Comparison of ENCODE assay signal across 8 cellular contexts in genomic region chr9:127904888-127905728, GRCh38. TPM values are rescaled to one million over a fixed set of nuclear protein-coding genes. Genes with fewer than 3 reads are reported as not detected.
DNase-seq lines count a peak whose midpoint lies in the region; ATAC-seq and TF ChIP-seq lines count a peak whose summit lies in the region.

No MANE protein-coding gene starts in this region.

- H3K4me1 ChIP-seq in OCI-LY3 (ENCODE audit: low read length) (peaks cover 78% of the 10 kb centered on the region), suprapubic skin (peaks cover 45% of the 10 kb centered on the region)

- H3K9me3 ChIP-seq in OCI-LY3 (ENCODE audit: insufficient read depth, low read length) (no peaks in the 10 kb centered on the region), suprapubic skin (no peaks in the 10 kb centered on the region)

- no peak for TF ChIP-seq EP300 in suprapubic skin (IDR thresholded peaks at IDR 0.05)

- TF ChIP-seq CTCF in OCI-LY3 (IDR thresholded peaks at IDR 0.05; ENCODE audit: low read depth, low read length) (no peak), suprapubic skin (IDR thresholded peaks at IDR 0.05) (peak in 1 of 2 donors; percentile 5)

- H3K27ac ChIP-seq in OCI-LY3 (ENCODE audit: low read length) (peak overlapping the region; percentile 78), suprapubic skin (peak overlapping the region; percentile 81)

- ATAC-seq in left colon: peak; percentile 79

- H4K20me1 ChIP-seq in OCI-LY3 (ENCODE audit: insufficient read depth, low read length): peaks cover 21% of the 10 kb centered on the region

- WGBS in suprapubic skin: 54% methylated on average over 7 of the region's 7 CpGs

- H2AFZ ChIP-seq in OCI-LY3 (ENCODE audit: low read depth, low read length): no peak overlapping the region

- no peaks in the 10 kb centered on the region for H3K27me3 ChIP-seq in OCI-LY3 (ENCODE audit: low read depth, low read length)
- H3K27me3 ChIP-seq in suprapubic skin: no peaks in the 10 kb centered on the region

- peak; percentile 41 for DNase-seq in activated T-helper 9 cell treated with anti-CD3 and anti-CD28 coated beads, Interleukin-2, amount 50 U/mL, for 16 hours (ENCODE audit: low read depth)
- DNase-seq in left colon: peak; percentile 72 to 86
- no peak for DNase-seq in suprapubic skin (ENCODE audit: low spot score in 2 of 2)
- DNase-seq in NCI-H146 (lab: John Stamatoyannopoulos, UW): no peak
- DNase-seq in DMS79 treated with DMSO at 0.1 percent for 48 hours (lab: John Stamatoyannopoulos, UW): no peak
- no peak for DNase-seq in HuH-7 (ENCODE audit: low spot score)
- DNase-seq in T1000 (lab: John Stamatoyannopoulos, UW): no peak

- peak overlapping the region; percentile 53 for H3K4me2 ChIP-seq in OCI-LY3 (ENCODE audit: low read length)

- H3K4me3 ChIP-seq in OCI-LY3 (ENCODE audit: low read length): no peak overlapping the region
- H3K4me3 ChIP-seq in suprapubic skin: peak overlapping the region; percentile 19

- no peak for TF ChIP-seq POLR2A in suprapubic skin (IDR thresholded peaks at IDR 0.05)

- intact Hi-C loops in left colon (cut with DNase I, micrococcal nuclease): no loop called here

- H3K79me2 ChIP-seq in OCI-LY3 (ENCODE audit: low read length): peaks cover 22% of the 10 kb centered on the region

- peak overlapping the region; percentile 12; the same call in 1 of the 2 replicates for H3K9ac ChIP-seq in OCI-LY3 (ENCODE audit: low read length)

- H3K36me3 ChIP-seq in OCI-LY3 (replicated peaks; ENCODE audit: low read depth, low read length) (peaks cover 28% of the 10 kb centered on the region), suprapubic skin (peaks cover 3% of the 10 kb centered on the region)

RNA-seq across cellular contexts. Expression of gene ST6GALNAC6, which starts 5.7 kb away (rescaled TPM):
- total RNA-seq in left colon: 100 to 1,000 TPM; 222 to 302 TPM
- 10 to 100 TPM; 41.6 to 50.5 (median 47.0) TPM for total RNA-seq in suprapubic skin

RNA-seq across cellular contexts. Expression of gene ST6GALNAC4, which starts 11.7 kb away (rescaled TPM):
- total RNA-seq in left colon (10 to 100 TPM; 37.5 to 46.9 TPM), suprapubic skin (10 to 100 TPM; 14.6 to 25.2 (median 20.2) TPM)

RNA-seq across cellular contexts. Expression of gene PIP5KL1, which starts 25.5 kb away (rescaled TPM):
- 1 to 10 TPM; 1.3 to 1.9 TPM for total RNA-seq in left colon
- total RNA-seq in suprapubic skin: 10 to 100 TPM in 1 of 4 donors, 1 to 10 TPM in 3; 5.8 to 14.7 (median 9.2) TPM

RNA-seq across cellular contexts. Expression of gene AK1, which starts 27.6 kb away (rescaled TPM):
- total RNA-seq in left colon (100 to 1,000 TPM; 114 to 141 TPM), suprapubic skin (10 to 100 TPM; 22.6 to 36.0 (median 26.0) TPM)

RNA-seq across cellular contexts. Expression of gene DPM2, which starts 32.5 kb away (rescaled TPM):
- total RNA-seq in left colon: 10 to 100 TPM; 25.1 to 28.6 TPM
- 10 to 100 TPM; 19.4 to 39.7 (median 30.6) TPM for total RNA-seq in suprapubic skin

Comparison
In these comparisons a context has a peak if more than half of its experiments do, and no peak if none do; other contexts are left out.
1. DNase-seq: peak in activated T-helper 9 cell treated with anti-CD3 and anti-CD28 coated beads, Interleukin-2, amount 50 U/mL, for 16 hours (single experiment) and left colon (2 of 2); none in suprapubic skin (0 of 2), NCI-H146 (single experiment), DMS79 treated with DMSO at 0.1 percent for 48 hours (single experiment), HuH-7 (single experiment) and T1000 (single experiment).
2. RNA of gene ST6GALNAC6, which starts 5.7 kb away (total RNA-seq): 222 to 302 TPM in left colon; 41.6 to 50.5 TPM in suprapubic skin; every median in the first group is over 4 times any median in the second.